8 cellular contexts compared by ENCODE assay signal in the genomic region with DNA sequence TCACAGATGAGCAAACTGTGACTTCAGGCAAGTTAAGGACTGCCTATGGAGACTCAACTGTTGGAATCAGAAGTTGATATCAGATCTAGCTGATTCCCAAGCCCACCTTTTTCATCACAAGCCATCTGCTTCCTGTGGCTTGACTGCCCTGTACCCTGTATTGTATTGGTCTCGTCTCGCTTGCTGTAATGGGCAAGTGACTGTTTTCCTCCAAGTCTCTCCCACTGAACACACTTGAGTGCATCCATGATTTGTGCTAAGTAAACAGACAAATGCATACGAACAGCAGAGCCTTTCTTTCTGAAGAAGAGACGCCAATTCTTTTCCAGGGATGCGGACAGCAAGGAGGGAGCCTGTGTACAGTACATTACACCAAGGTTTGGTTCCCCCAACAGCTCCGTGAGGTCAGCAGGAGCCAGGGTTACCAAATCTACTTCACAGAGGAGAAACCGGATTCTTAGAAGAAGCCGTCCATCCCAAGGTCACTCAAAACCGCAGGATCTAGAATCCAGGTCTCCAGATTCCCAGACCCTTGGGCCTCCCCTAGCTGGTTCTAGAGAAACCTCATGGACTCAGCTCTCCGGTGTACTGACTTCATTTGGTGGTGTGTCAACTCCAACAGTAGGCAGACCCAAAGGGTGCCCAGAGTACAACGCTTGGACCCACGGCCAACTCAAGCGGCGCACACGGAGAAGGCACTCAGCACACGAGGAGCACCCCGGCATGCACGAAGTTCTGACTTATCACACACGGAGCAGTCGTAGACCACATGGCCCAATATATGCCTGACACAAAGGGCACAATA. TPM values are rescaled to one million over a fixed set of nuclear protein-coding genes. Genes with fewer than 3 reads are reported as not detected.
DNase-seq lines count a peak whose midpoint lies in the region; ATAC-seq, FAIRE-seq and TF ChIP-seq lines count a peak whose summit lies in the region.

No MANE protein-coding gene starts in this region.

- peaks cover 41% of the 10 kb centered on the region for H3K4me1 ChIP-seq in A549
- H3K4me1 ChIP-seq in parathyroid adenoma, result peaks cover 3% of the 10 kb centered on the region

- TF ChIP-seq EP300 in A549 (IDR thresholded peaks at IDR 0.05), result no peak

- H3K36me3 ChIP-seq in parathyroid adenoma (ENCODE audit: control insufficient read depth, insufficient read depth, low read length), result no peaks in the 10 kb centered on the region

- H3K9me3 ChIP-seq in A549, result no peaks in the 10 kb centered on the region
- H3K9me3 ChIP-seq in parathyroid adenoma (ENCODE audit: control insufficient read depth, low read length), result no peaks in the 10 kb centered on the region

- TF ChIP-seq RAD21 in A549 (conservative IDR thresholded peaks at IDR 0.05 in 1 of 2, IDR thresholded peaks at IDR 0.05 in 1 of 2), result no peak

- in situ Hi-C loops in KBM-7 (cut with MboI; ENCODE audit: low pct_unique_long_range_greater_than_20kb, low sequenced_read_pairs), result no loop called here

- H3K27ac Mint-ChIP-seq in activated T-helper 1 cell treated with anti-CD3 and anti-CD28 coated beads, Interleukin-12 subunit alpha, Interleukin-12 subunit beta, Interleukin-2, Interleukin-4 antibody, amounts not matched to agents 30 ng/mL and 10 ng/mL and 1 ng/mL, durations not matched to agents 14 hours and 24 hours and 36 hours, result peak overlapping the region; percentile 94

- no peak overlapping the region for H3K9ac ChIP-seq in parathyroid adenoma

- ATAC-seq in A549, result peak; percentile 15 to 24; a peak in 5 of 6 replicates

- H3K4me3 ChIP-seq in A549 (peak overlapping the region; percentile 90), GM12875 (ENCODE audit: low read depth, low read length) (peak overlapping the region; percentile 100), parathyroid adenoma (ENCODE audit: low read depth, low read length) (peak overlapping the region; percentile 92)

- WGBS in A549 (ENCODE audit: missing lambda C conversion rate), result 4% methylated on average over 18 of the region's 20 CpGs

- H3K9me3 Mint-ChIP-seq in activated T-helper 1 cell treated with anti-CD3 and anti-CD28 coated beads, Interleukin-12 subunit alpha, Interleukin-12 subunit beta, Interleukin-2, Interleukin-4 antibody, amounts not matched to agents 30 ng/mL and 10 ng/mL and 1 ng/mL, durations not matched to agents 14 hours and 24 hours and 36 hours, result no peaks in the 10 kb centered on the region

- H3K27ac ChIP-seq in A549 (peak overlapping the region; percentile 94 to 96), parathyroid adenoma (peak overlapping the region; percentile 75)

- DNase-seq in A549 (ENCODE audit: low read depth in 1 of 2, low spot score in 1 of 2) (no peak), KBM-7 (peak; percentile 46), globus pallidus (ENCODE audit: low spot score) (peak; percentile 7), occipital lobe (lab: John Stamatoyannopoulos, UW) (no peak), LoVo (ENCODE audit: low spot score) (no peak)
- DNase-seq in activated T-helper 1 cell treated with anti-CD3 and anti-CD28 coated beads, Interleukin-12 subunit alpha, Interleukin-12 subunit beta, Interleukin-2, Interleukin-4 antibody, amounts not matched to agents 30 ng/mL and 10 ng/mL and 1 ng/mL, durations not matched to agents 14 hours and 24 hours and 36 hours (ENCODE audit: low spot score), result peak; percentile 7

- no peaks in the 10 kb centered on the region for H3K27me3 Mint-ChIP-seq in activated T-helper 1 cell treated with anti-CD3 and anti-CD28 coated beads, Interleukin-12 subunit alpha, Interleukin-12 subunit beta, Interleukin-2, Interleukin-4 antibody, amounts not matched to agents 30 ng/mL and 10 ng/mL and 1 ng/mL, durations not matched to agents 14 hours and 24 hours and 36 hours (ENCODE audit: insufficient read depth)

- H3K36me3 Mint-ChIP-seq in activated T-helper 1 cell treated with anti-CD3 and anti-CD28 coated beads, Interleukin-12 subunit alpha, Interleukin-12 subunit beta, Interleukin-2, Interleukin-4 antibody, amounts not matched to agents 30 ng/mL and 10 ng/mL and 1 ng/mL, durations not matched to agents 14 hours and 24 hours and 36 hours (ENCODE audit: low read depth), result peaks cover 50% of the 10 kb centered on the region

- POLR2A ChIA-PET in A549 (lab: Yijun Ruan, JAX), result interaction anchor here (0.8 to 1.5 kb wide), 2 partner anchors 29 to 239 kb away, joined by 3 to 11 read pairs; a partner anchor contains a TSS

- H3K4me2 ChIP-seq in A549 (peak overlapping the region; percentile 95), parathyroid adenoma (ENCODE audit: low read length) (peak overlapping the region; percentile 87)

- H3K4me1 Mint-ChIP-seq in activated T-helper 1 cell treated with anti-CD3 and anti-CD28 coated beads, Interleukin-12 subunit alpha, Interleukin-12 subunit beta, Interleukin-2, Interleukin-4 antibody, amounts not matched to agents 30 ng/mL and 10 ng/mL and 1 ng/mL, durations not matched to agents 14 hours and 24 hours and 36 hours (ENCODE audit: low read depth), result peaks cover 59% of the 10 kb centered on the region

- peak; percentile 39 for FAIRE-seq in A549 (lab: Jason Lieb, UNC)

- peaks cover 4% of the 10 kb centered on the region for H3K79me2 ChIP-seq in parathyroid adenoma

- intact Hi-C loops in activated T-helper 1 cell treated with anti-CD3 and anti-CD28 coated beads, Interleukin-12 subunit alpha, Interleukin-12 subunit beta, Interleukin-2, Interleukin-4 antibody, amounts not matched to agents 30 ng/mL and 10 ng/mL and 1 ng/mL, durations not matched to agents 14 hours and 24 hours and 36 hours (cut with micrococcal nuclease), result no loop called here

- no peaks in the 10 kb centered on the region for H3K27me3 ChIP-seq in parathyroid adenoma (ENCODE audit: control insufficient read depth, insufficient read depth, low read length)

- CTCF ChIA-PET in A549 (lab: Yijun Ruan, JAX), result interaction anchor here (0.6 to 3.6 kb wide), 9 partner anchors 10 to 152 kb away, joined by 3 to 16 read pairs (median 5); no protein-coding TSS in a partner anchor

- no peak for TF ChIP-seq POLR2A in A549 (IDR thresholded peaks at IDR 0.05; ENCODE audit: low read length)

- no peak for TF ChIP-seq CTCF in A549 (IDR thresholded peaks at IDR 0.05)
- no peak for TF ChIP-seq CTCF in GM12875 (IDR thresholded peaks at IDR 0.05; ENCODE audit: borderline replicate concordance, insufficient read depth, low read depth, low read length)
- no peak for TF ChIP-seq CTCF in parathyroid adenoma (IDR thresholded peaks at IDR 0.05)

- peak overlapping the region; percentile 76 for H2AFZ ChIP-seq in parathyroid adenoma

- peak overlapping the region; percentile 96 for H3K4me3 Mint-ChIP-seq in activated T-helper 1 cell treated with anti-CD3 and anti-CD28 coated beads, Interleukin-12 subunit alpha, Interleukin-12 subunit beta, Interleukin-2, Interleukin-4 antibody, amounts not matched to agents 30 ng/mL and 10 ng/mL and 1 ng/mL, durations not matched to agents 14 hours and 24 hours and 36 hours

TF ChIP-seq in A549, 52 proteins besides CTCF, POLR2A, EP300 and RAD21:
- TF ChIP-seq FOXS1 (CRISPR knock-in tag; IDR thresholded peaks at IDR 0.05) (no peak), TFCP2L1 (CRISPR knock-in tag; IDR thresholded peaks at IDR 0.05) (no peak), GATA3 (IDR thresholded peaks at IDR 0.05; ENCODE audit: borderline replicate concordance) (no peak)
- TF ChIP-seq, protein P1, sequence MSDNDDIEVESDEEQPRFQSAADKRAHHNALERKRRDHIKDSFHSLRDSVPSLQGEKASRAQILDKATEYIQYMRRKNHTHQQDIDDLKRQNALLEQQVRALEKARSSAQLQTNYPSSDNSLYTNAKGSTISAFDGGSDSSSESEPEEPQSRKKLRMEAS (IDR thresholded peaks at IDR 0.05), result peak; percentile 82

RNA-seq across cellular contexts. Expression of a gene that starts 1.2 kb away (rescaled TPM):
- 51.9 and 86.9 TPM in 2 replicates for polyA plus RNA-seq in A549 (2011; rRNA removed)
- polyA plus RNA-seq in A549 (2012; cell fraction: cytosol; rRNA removed), result 53.7 and 75.5 TPM in 2 replicates
- polyA plus RNA-seq in A549 (2012; cell fraction: nucleus; rRNA removed), result 34.3 and 62.2 TPM in 2 replicates
- polyA plus RNA-seq in A549 (2017; fragmentation: RNase III; extraction: RNeasy Plus Mini Kit Qiagen cat#74134 plus additional on column Dnase treatment), result 62.4 to 73.0 TPM (median 64.3 TPM) in 3 replicates
- 27.6 and 27.8 TPM in 2 replicates for polyA minus RNA-seq in A549 (2011; rRNA and poly(A)+ RNA removed)
- total RNA-seq in activated T-helper 1 cell treated with anti-CD3 and anti-CD28 coated beads, Interleukin-12 subunit alpha, Interleukin-12 subunit beta, Interleukin-2, Interleukin-4 antibody, amounts not matched to agents 30 ng/mL and 10 ng/mL and 1 ng/mL, durations not matched to agents 14 hours and 24 hours and 36 hours, result 75.0 and 78.2 TPM in 2 replicates
- 26.7 TPM for total RNA-seq in occipital lobe

RNA-seq across cellular contexts. Expression of a gene that starts 1.5 kb away (rescaled TPM):
- polyA plus RNA-seq in A549 (2011; rRNA removed) (108 and 187 TPM in 2 replicates), A549 (2017; fragmentation: RNase III; extraction: RNeasy Plus Mini Kit Qiagen cat#74134 plus additional on column Dnase treatment) (99.8 to 119 TPM (median 108 TPM) in 3 replicates)
- polyA plus RNA-seq in A549 (2012; cell fraction: cytosol; rRNA removed), result 38.7 and 48.0 TPM in 2 replicates
- polyA plus RNA-seq in A549 (2012; cell fraction: nucleus; rRNA removed), result 13.9 and 21.7 TPM in 2 replicates
- polyA minus RNA-seq in A549 (2011; rRNA and poly(A)+ RNA removed), result 15.3 and 16.9 TPM in 2 replicates
- 70.7 and 76.7 TPM in 2 replicates for total RNA-seq in activated T-helper 1 cell treated with anti-CD3 and anti-CD28 coated beads, Interleukin-12 subunit alpha, Interleukin-12 subunit beta, Interleukin-2, Interleukin-4 antibody, amounts not matched to agents 30 ng/mL and 10 ng/mL and 1 ng/mL, durations not matched to agents 14 hours and 24 hours and 36 hours
- 92.8 TPM for total RNA-seq in occipital lobe

RNA-seq across cellular contexts. Expression of a gene that starts 23.4 kb away (rescaled TPM):
- polyA plus RNA-seq in A549 (2011; rRNA removed) (0.37 TPM in 1 of 2 replicates, not detected in the other), A549 (2017; fragmentation: RNase III; extraction: RNeasy Plus Mini Kit Qiagen cat#74134 plus additional on column Dnase treatment) (not detected in 3 replicates)
- 0.34 TPM in 1 of 2 replicates, not detected in the other for polyA plus RNA-seq in A549 (2012; cell fraction: cytosol; rRNA removed)
- not detected in 2 replicates for polyA plus RNA-seq in A549 (2012; cell fraction: nucleus; rRNA removed)
- not detected in 2 replicates for polyA minus RNA-seq in A549 (2011; rRNA and poly(A)+ RNA removed)
- not detected in 2 replicates for total RNA-seq in activated T-helper 1 cell treated with anti-CD3 and anti-CD28 coated beads, Interleukin-12 subunit alpha, Interleukin-12 subunit beta, Interleukin-2, Interleukin-4 antibody, amounts not matched to agents 30 ng/mL and 10 ng/mL and 1 ng/mL, durations not matched to agents 14 hours and 24 hours and 36 hours
- not detected for total RNA-seq in occipital lobe

RNA-seq across cellular contexts. Expression of a gene that starts 27.0 kb away (rescaled TPM):
- polyA plus RNA-seq in A549 (2011; rRNA removed) (41.1 and 41.2 TPM in 2 replicates), A549 (2017; fragmentation: RNase III; extraction: RNeasy Plus Mini Kit Qiagen cat#74134 plus additional on column Dnase treatment) (23.6 to 25.0 TPM (median 24.8 TPM) in 3 replicates)
- polyA plus RNA-seq in A549 (2012; cell fraction: cytosol; rRNA removed), result 20.7 and 21.0 TPM in 2 replicates
- 37.4 and 41.3 TPM in 2 replicates for polyA plus RNA-seq in A549 (2012; cell fraction: nucleus; rRNA removed)
- polyA minus RNA-seq in A549 (2011; rRNA and poly(A)+ RNA removed), result 76.4 and 88.5 TPM in 2 replicates
- 36.2 and 37.6 TPM in 2 replicates for total RNA-seq in activated T-helper 1 cell treated with anti-CD3 and anti-CD28 coated beads, Interleukin-12 subunit alpha, Interleukin-12 subunit beta, Interleukin-2, Interleukin-4 antibody, amounts not matched to agents 30 ng/mL and 10 ng/mL and 1 ng/mL, durations not matched to agents 14 hours and 24 hours and 36 hours
- total RNA-seq in occipital lobe, result 18.7 TPM

Comparison
In these comparisons a context has a peak if more than half of its experiments do, and no peak if none do; other contexts are left out.
1. DNase-seq: peak in KBM-7 (single experiment), activated T-helper 1 cell treated with anti-CD3 and anti-CD28 coated beads, Interleukin-12 subunit alpha, Interleukin-12 subunit beta, Interleukin-2, Interleukin-4 antibody, amounts not matched to agents 30 ng/mL and 10 ng/mL and 1 ng/mL, durations not matched to agents 14 hours and 24 hours and 36 hours (single experiment) and globus pallidus (single experiment); none in A549 (0 of 2), occipital lobe (single experiment) and LoVo (single experiment).
2. Peak in every context shown above with its lines, with median percentiles within 50 percentile points of each other: H3K4me3 ChIP-seq.